8 cellular contexts compared by ENCODE assay signal in genomic region chr19:1592023-1592754, GRCh38. TPM values are rescaled to one million over a fixed set of nuclear protein-coding genes. Genes with fewer than 3 reads are reported as not detected.
DNase-seq lines count a peak whose midpoint lies in the region; ATAC-seq lines count a peak whose summit lies in the region.

No MANE protein-coding gene starts in this region.

- H3K27ac ChIP-seq in effector memory CD4-positive, alpha-beta T cell (ENCODE audit: insufficient read depth, low read length, poor library complexity, severe bottlenecking), result peak overlapping the region; percentile 88
- peak overlapping the region; percentile 95 for H3K27ac ChIP-seq in mesenchymal stem cell (ENCODE audit: low read length, poor library complexity, severe bottlenecking)

- H3K27me3 ChIP-seq in effector memory CD4-positive, alpha-beta T cell (replicated peaks; ENCODE audit: control insufficient read depth, insufficient read depth, low read length, poor library complexity, severe bottlenecking), result no peaks in the 10 kb centered on the region
- H3K27me3 ChIP-seq in mesenchymal stem cell (ENCODE audit: control insufficient read depth in 1 of 2, insufficient read depth in 1 of 2, low read length in 2 of 2), result no peaks in the 10 kb centered on the region

- H3K4me2 ChIP-seq in mesenchymal stem cell (ENCODE audit: low read length, poor library complexity, severe bottlenecking), result peak overlapping the region; percentile 85

- peak overlapping the region; percentile 99 for H2BK15ac ChIP-seq in mesenchymal stem cell (ENCODE audit: low read depth, poor library complexity, severe bottlenecking)

- H3K4me1 ChIP-seq in effector memory CD4-positive, alpha-beta T cell (ENCODE audit: control insufficient read depth, insufficient read depth, low read length, poor library complexity, severe bottlenecking), result peaks cover 18% of the 10 kb centered on the region
- peaks cover 21% of the 10 kb centered on the region for H3K4me1 ChIP-seq in mesenchymal stem cell (ENCODE audit: control insufficient read depth, insufficient read depth, low read depth, low read length)

- H3K23ac ChIP-seq in mesenchymal stem cell (ENCODE audit: low read length in 2 of 2), result peak overlapping the region; percentile 57 to 79

- ATAC-seq in HG03442 (IDR thresholded peaks at IDR 0.05; ENCODE audit: unreplicated experiment), result peak; percentile 64

- peak overlapping the region; percentile 99 for H4K8ac ChIP-seq in mesenchymal stem cell (ENCODE audit: low read length)

- no peak overlapping the region for H2AFZ ChIP-seq in mesenchymal stem cell (ENCODE audit: low read depth, low read length)

- no peak overlapping the region for H2BK12ac ChIP-seq in mesenchymal stem cell (ENCODE audit: low read length in 2 of 2)

- peak overlapping the region; percentile 98 to 99 for H3K4ac ChIP-seq in mesenchymal stem cell (ENCODE audit: low read depth in 1 of 2, low read length in 2 of 2)

- peaks cover 7% of the 10 kb centered on the region for H3K36me3 ChIP-seq in effector memory CD4-positive, alpha-beta T cell (ENCODE audit: control insufficient read depth, insufficient read depth, low read length)
- H3K36me3 ChIP-seq in mesenchymal stem cell (ENCODE audit: control insufficient read depth in 1 of 2, insufficient read depth in 2 of 2, low read depth in 1 of 2, low read length in 2 of 2), result peaks cover 20 to 23% of the 10 kb centered on the region in 2 experiments

- H3K79me1 ChIP-seq in mesenchymal stem cell (replicated peaks; ENCODE audit: low read length, poor library complexity, severe bottlenecking), result peaks cover 2% of the 10 kb centered on the region

- peak overlapping the region; percentile 98 for H4K91ac ChIP-seq in mesenchymal stem cell (ENCODE audit: low read length)

- peak overlapping the region; percentile 99 for H3K4me3 ChIP-seq in effector memory CD4-positive, alpha-beta T cell (ENCODE audit: insufficient read depth, low read depth, low read length, poor library complexity, severe bottlenecking)
- peak overlapping the region; percentile 83 to 92 for H3K4me3 ChIP-seq in mesenchymal stem cell (ENCODE audit: insufficient read depth in 1 of 2, low read depth in 1 of 2, low read length in 2 of 2)

- peak overlapping the region; percentile 76 for H2AK5ac ChIP-seq in mesenchymal stem cell (ENCODE audit: low read length, severe bottlenecking)

- peak overlapping the region; percentile 95 to 100 for H3K18ac ChIP-seq in mesenchymal stem cell (ENCODE audit: low read depth in 1 of 2, low read length in 2 of 2)

- peak overlapping the region; percentile 100 for H2BK120ac ChIP-seq in mesenchymal stem cell (ENCODE audit: low read depth, low read length)

- H3K9ac ChIP-seq in mesenchymal stem cell (ENCODE audit: low read length), result peak overlapping the region; percentile 97

- WGBS in mesenchymal stem cell, result 1% methylated on average over 61 of the region's 94 CpGs

- H3K9me3 ChIP-seq in effector memory CD4-positive, alpha-beta T cell (ENCODE audit: control insufficient read depth, low read length), result no peaks in the 10 kb centered on the region
- no peaks in the 10 kb centered on the region for H3K9me3 ChIP-seq in mesenchymal stem cell (ENCODE audit: control insufficient read depth, low read length)

- peak; percentile 96 for DNase-seq in CD1c-positive myeloid dendritic cell (ENCODE audit: extremely low spot score)
- peak; percentile 98 for DNase-seq in GM19240 (ENCODE audit: insufficient read length, low spot score)
- DNase-seq in NCI-H748 (lab: John Stamatoyannopoulos, UW; ENCODE audit: unreplicated experiment), result peak; percentile 83
- peak; percentile 93 for DNase-seq in activated CD8-positive, alpha-beta memory T cell treated with anti-CD3 and anti-CD28 coated beads for 24 hours
- peak; percentile 66 to 75 (median 70) for DNase-seq in effector memory CD4-positive, alpha-beta T cell
- peak; percentile 89 for DNase-seq in mesenchymal stem cell
- DNase-seq in stimulated activated CD8-positive, alpha-beta memory T cell treated with anti-CD3 and anti-CD28 coated beads, Interleukin-12 subunit alpha, Interleukin-12 subunit beta, amount 100 ng/mL, for 1 hour (ENCODE audit: low read depth), result peak; percentile 69

- H3K14ac ChIP-seq in mesenchymal stem cell (ENCODE audit: low read length in 2 of 2), result peak overlapping the region; percentile 93 to 97

- H2BK5ac ChIP-seq in mesenchymal stem cell (ENCODE audit: low read depth, low read length, poor library complexity, severe bottlenecking), result peak overlapping the region; percentile 91

RNA-seq across cellular contexts. Expression of gene MBD3, which starts 0.5 kb away (rescaled TPM):
- 43.8 TPM for polyA plus RNA-seq in mesenchymal stem cell (2013, experiment 1 of 2)
- 41.6 TPM for polyA plus RNA-seq in mesenchymal stem cell (2013, experiment 2 of 2)

RNA-seq across cellular contexts. Expression of gene UQCR11, which starts 13.1 kb away (rescaled TPM):
- 214 TPM for polyA plus RNA-seq in mesenchymal stem cell (2013, experiment 1 of 2)
- polyA plus RNA-seq in mesenchymal stem cell (2013, experiment 2 of 2), result 220 TPM

RNA-seq across cellular contexts. Expression of gene MEX3D, which starts 24.1 kb away (rescaled TPM):
- polyA plus RNA-seq in mesenchymal stem cell (2013, experiment 1 of 2), result 26.4 TPM
- polyA plus RNA-seq in mesenchymal stem cell (2013, experiment 2 of 2), result 26.2 TPM

Comparison
In these comparisons a context has a peak if more than half of its experiments do, and no peak if none do; other contexts are left out.
1. Peak in every context shown above with its lines: DNase-seq, ATAC-seq, H3K4me3 ChIP-seq and H3K27ac ChIP-seq.